In the genomic region with DNA sequence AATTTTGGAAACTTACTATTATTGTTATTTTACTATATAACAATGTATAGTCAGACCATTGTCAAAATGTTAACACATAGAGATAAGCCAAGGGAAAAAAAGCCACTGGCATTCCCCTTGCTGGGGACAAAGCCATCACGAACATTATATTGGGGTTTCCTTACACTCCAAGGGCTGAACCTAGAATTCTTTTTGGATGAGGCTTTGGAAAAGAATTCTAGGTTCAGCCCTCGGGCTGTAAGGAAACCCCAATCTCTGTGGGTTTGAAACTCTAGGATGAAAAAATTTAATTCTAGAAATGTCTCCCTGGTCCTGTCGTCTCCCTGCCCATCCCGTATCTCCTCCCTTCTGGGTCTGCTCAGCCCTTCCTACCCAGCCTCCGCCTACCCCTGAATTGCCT, we compare ENCODE assay signal across 27 cellular contexts.
"Had no signal": no experiment of that assay in that cellular context is flagged by ENCODE, and none has a peak within 500 bp of the region (broad histone marks: within the 10 kb centered on the region; RNA-seq: fewer than 3 reads in every experiment).

No MANE protein-coding gene starts in this region.

- ATAC-seq: activated CD8-positive, alpha-beta T cell treated with anti-CD3 and anti-CD28 coated beads for 36 hours; activated T-cell treated with anti-CD3 and anti-CD28 coated beads, Interleukin-2, amount 50 U/mL, for 72 hours; activated T-helper 17 cell treated with anti-CD3 and anti-CD28 coated beads, Interleukin-2, amount 50 U/mL, for 72 hours had no signal

- DNase-seq: activated CD4-positive, alpha-beta T cell treated with anti-CD3 and anti-CD28 coated beads, Interleukin-2, amount 10 ng/mL, durations not matched to agents 24 days and 14 days; activated CD4-positive, alpha-beta T cell treated with anti-CD3 and anti-CD28 coated beads, Interleukin-2, amount 50 U/mL, for 4 hours; activated CD8-positive, alpha-beta T cell treated with anti-CD3 and anti-CD28 coated beads for 36 hours; activated effector memory CD4-positive, alpha-beta T cell treated with anti-CD3 and anti-CD28 coated beads, Interleukin-2, amount 50 U/mL, for 16 hours; activated naive CD4-positive, alpha-beta T cell; activated naive CD4-positive, alpha-beta T cell treated with anti-CD3 and anti-CD28 coated beads, Interleukin-2, amount 50 U/mL, for 16 hours; activated naive CD8-positive, alpha-beta T cell treated with anti-CD3 and anti-CD28 coated beads for 36 hours; activated T-cell treated with anti-CD3 and anti-CD28 coated beads, Interleukin-2, amount 50 U/mL, for 1 hour; activated T-cell treated with anti-CD3 and anti-CD28 coated beads, Interleukin-2, amount 50 U/mL, for 72 hours; amniotic stem cell; aorta; MG63; NCI-H1048; NCI-H1105 treated with DMSO at 0.1 percent for 48 hours; NCI-H1436; NCI-H1694 treated with DMSO at 0.1 percent for 48 hours; NCI-H2029; NCI-H2171; NCI-H510A; NCI-H526; NCI-H748 treated with DMSO at 0.1 percent for 48 hours; NK-92 treated with Interleukin-12 subunit alpha and Interleukin-12 subunit beta, amount 100 ng/mL, for 24 hours; Right ventricle myocardium superior; T1000 had no signal

- H3K9me3 ChIP-seq: MG63 had no signal

- H3K27ac Mint-ChIP-seq: activated CD4-positive, alpha-beta T cell treated with anti-CD3 and anti-CD28 coated beads, Interleukin-2, amount 10 ng/mL, durations not matched to agents 24 days and 14 days; activated CD8-positive, alpha-beta T cell treated with anti-CD3 and anti-CD28 coated beads for 36 hours; activated naive CD8-positive, alpha-beta T cell treated with anti-CD3 and anti-CD28 coated beads for 36 hours; activated T-cell treated with anti-CD3 and anti-CD28 coated beads, Interleukin-2, amount 50 U/mL, for 72 hours; activated T-helper 17 cell treated with anti-CD3 and anti-CD28 coated beads, Interleukin-2, amount 50 U/mL, for 72 hours had no signal

- H3K4me3 ChIP-seq: cardiac muscle cell, MG63 had no signal

- H3K9me3 Mint-ChIP-seq: activated CD4-positive, alpha-beta T cell treated with anti-CD3 and anti-CD28 coated beads, Interleukin-2, amount 10 ng/mL, durations not matched to agents 24 days and 14 days; activated CD8-positive, alpha-beta T cell treated with anti-CD3 and anti-CD28 coated beads for 36 hours; activated naive CD8-positive, alpha-beta T cell treated with anti-CD3 and anti-CD28 coated beads for 36 hours; activated T-cell treated with anti-CD3 and anti-CD28 coated beads, Interleukin-2, amount 50 U/mL, for 72 hours; activated T-helper 17 cell treated with anti-CD3 and anti-CD28 coated beads, Interleukin-2, amount 50 U/mL, for 72 hours; central memory CD8-positive, alpha-beta T cell had no signal

- H3K27me3 Mint-ChIP-seq: activated CD8-positive, alpha-beta T cell treated with anti-CD3 and anti-CD28 coated beads for 36 hours; activated naive CD8-positive, alpha-beta T cell treated with anti-CD3 and anti-CD28 coated beads for 36 hours; activated T-helper 17 cell treated with anti-CD3 and anti-CD28 coated beads, Interleukin-2, amount 50 U/mL, for 72 hours; central memory CD8-positive, alpha-beta T cell had no signal

- H3K4me3 Mint-ChIP-seq: activated CD4-positive, alpha-beta T cell treated with anti-CD3 and anti-CD28 coated beads, Interleukin-2, amount 10 ng/mL, durations not matched to agents 24 days and 14 days; activated CD8-positive, alpha-beta T cell treated with anti-CD3 and anti-CD28 coated beads for 36 hours; activated naive CD8-positive, alpha-beta T cell treated with anti-CD3 and anti-CD28 coated beads for 36 hours; activated T-cell treated with anti-CD3 and anti-CD28 coated beads, Interleukin-2, amount 50 U/mL, for 72 hours; activated T-helper 17 cell treated with anti-CD3 and anti-CD28 coated beads, Interleukin-2, amount 50 U/mL, for 72 hours; central memory CD8-positive, alpha-beta T cell had no signal

- H3K27me3 ChIP-seq: cardiac muscle cell, MG63 had no signal

- H3K36me3 ChIP-seq: cardiac muscle cell, MG63 had no signal

- H3K36me3 Mint-ChIP-seq: activated naive CD8-positive, alpha-beta T cell treated with anti-CD3 and anti-CD28 coated beads for 36 hours had no signal
